8 cellular contexts compared by ENCODE assay signal in genomic region chr14:97219356-97220017, GRCh38.
DNase-seq lines count a peak whose midpoint lies in the region; TF ChIP-seq lines count a peak whose summit lies in the region.
"Had no signal": no experiment of that assay in that cellular context is flagged by ENCODE, and none has a peak within 500 bp of the region (broad histone marks: within the 10 kb centered on the region; RNA-seq: fewer than 3 reads in every experiment).

No MANE protein-coding gene starts in this region.

- no peak overlapping the region for H3K4me3 Mint-ChIP-seq in osteocyte (ENCODE audit: unreplicated experiment)

- no peaks in the 10 kb centered on the region for H3K36me3 ChIP-seq in hepatocyte (replicated peaks; ENCODE audit: insufficient read depth, low read depth)

- H3K4me1 Mint-ChIP-seq in osteocyte (ENCODE audit: unreplicated experiment) = peaks cover 1% of the 10 kb centered on the region

- peak overlapping the region; percentile 93 for H3K4me2 ChIP-seq in hepatocyte

- peaks cover 1% of the 10 kb centered on the region for H3K36me3 Mint-ChIP-seq in osteocyte (ENCODE audit: unreplicated experiment)

- H2AFZ ChIP-seq in hepatocyte = peak overlapping the region; percentile 88

- DNase-seq in KBM-7 (peak; percentile 3), activated T-cell treated with anti-CD3 and anti-CD28 coated beads for 48 hours (ENCODE audit: low read depth) (peak; percentile 2), hepatocyte (ENCODE audit: low spot score) (no peak), osteocyte (ENCODE audit: extremely low spot score, unreplicated experiment) (no peak), RKO (ENCODE audit: low spot score) (no peak)
- peak; percentile 6 for DNase-seq in stimulated activated CD4-positive, alpha-beta T cell treated with anti-CD3 and anti-CD28 coated beads, Interleukin-4, amount 100 ng/mL, for 1 hour
- no peak for DNase-seq in activated effector memory CD4-positive, alpha-beta T cell treated with anti-CD3 and anti-CD28 coated beads, Interleukin-2, amount 50 U/mL, for 16 hours
- DNase-seq: NCI-H446 had no signal

- H3K27me3 ChIP-seq in hepatocyte = peaks cover 60% of the 10 kb centered on the region

- no peak for TF ChIP-seq CTCF in hepatocyte (IDR thresholded peaks at IDR 0.05; ENCODE audit: poor library complexity)
- TF ChIP-seq CTCF in osteocyte (IDR thresholded peaks at IDR 0.05) = no peak

- H3K4me3 ChIP-seq in hepatocyte = peak overlapping the region; percentile 39

- H3K9me3 Mint-ChIP-seq in osteocyte (ENCODE audit: unreplicated experiment) = peaks cover 12% of the 10 kb centered on the region

- no peak overlapping the region for H3K27ac ChIP-seq in hepatocyte

- no peaks in the 10 kb centered on the region for H3K9me3 ChIP-seq in hepatocyte (ENCODE audit: low read depth)

- H3K79me2 ChIP-seq in hepatocyte = no peaks in the 10 kb centered on the region

- no peaks in the 10 kb centered on the region for H4K20me1 ChIP-seq in hepatocyte (ENCODE audit: insufficient read depth, poor library complexity, severe bottlenecking)

- H3K9me2 ChIP-seq in hepatocyte (replicated peaks; ENCODE audit: insufficient read depth) = no peaks in the 10 kb centered on the region

- H3K27ac Mint-ChIP-seq in osteocyte (ENCODE audit: unreplicated experiment) = no peak overlapping the region

- peaks cover 8% of the 10 kb centered on the region for H3K27me3 Mint-ChIP-seq in osteocyte (ENCODE audit: unreplicated experiment)

- WGBS in hepatocyte (ENCODE audit: low lambda C conversion rate, missing lambda C conversion rate) = 19% methylated on average over 33 of the region's 35 CpGs

- in situ Hi-C loops in KBM-7 (cut with MboI; ENCODE audit: low pct_unique_long_range_greater_than_20kb, low sequenced_read_pairs) = no loop called here

- H3K4me1 ChIP-seq in hepatocyte (ENCODE audit: insufficient read depth) = peaks cover 10% of the 10 kb centered on the region

Comparison
In these comparisons a context has a peak if more than half of its experiments do, and no peak if none do; other contexts are left out.
1. DNase-seq: peak in KBM-7 (single experiment), activated T-cell treated with anti-CD3 and anti-CD28 coated beads for 48 hours (single experiment) and stimulated activated CD4-positive, alpha-beta T cell treated with anti-CD3 and anti-CD28 coated beads, Interleukin-4, amount 100 ng/mL, for 1 hour (single experiment); none in hepatocyte (single experiment), osteocyte (single experiment), activated effector memory CD4-positive, alpha-beta T cell treated with anti-CD3 and anti-CD28 coated beads, Interleukin-2, amount 50 U/mL, for 16 hours (single experiment) and RKO (single experiment).